Comparison of ENCODE assay signal across 34 cellular contexts in genomic region chr5:65229841-65230240, GRCh38.
"Had no signal": no experiment of that assay in that cellular context is flagged by ENCODE, and none has a peak within 500 bp of the region (broad histone marks: within the 10 kb centered on the region; RNA-seq: fewer than 3 reads in every experiment).

No MANE protein-coding gene starts in this region.

- H3K27ac ChIP-seq: adrenal gland, body of pancreas, brain microvascular endothelial cell, breast epithelium, VCaP had no signal

- ATAC-seq: activated CD8-positive, alpha-beta T cell treated with anti-CD3 and anti-CD28 coated beads for 36 hours; activated naive CD4-positive, alpha-beta T cell treated with anti-CD3 and anti-CD28 coated beads, Interleukin-2, amount 50 U/mL, for 72 hours; activated T-cell treated with anti-CD3 and anti-CD28 coated beads, Interleukin-2, amount 50 U/mL, for 4 hours; activated T-cell treated with anti-CD3 and anti-CD28 coated beads, Interleukin-2, amount 50 U/mL, for 72 hours; activated T-helper 17 cell treated with anti-CD3 and anti-CD28 coated beads, Interleukin-2, amount 50 U/mL, for 72 hours; body of pancreas had no signal

- H3K4me1 ChIP-seq: adrenal gland, body of pancreas, breast epithelium had no signal

- H3K27me3 Mint-ChIP-seq: activated B cell treated with CpG ODN at 0.5 μM for 24 hours; activated CD4-positive, alpha-beta memory T cell treated with anti-CD3 and anti-CD28 coated beads for 36 hours; activated CD4-positive, alpha-beta T cell treated with anti-CD3 and anti-CD28 coated beads, Interleukin-2, amount 10 ng/mL, durations not matched to agents 24 days and 14 days; activated CD8-positive, alpha-beta T cell treated with anti-CD3 and anti-CD28 coated beads for 36 hours; activated naive CD8-positive, alpha-beta T cell treated with anti-CD3 and anti-CD28 coated beads for 36 hours; activated T-helper 17 cell treated with anti-CD3 and anti-CD28 coated beads, Interleukin-2, amount 50 U/mL, for 72 hours had no signal

- H3K9me3 ChIP-seq: body of pancreas had no signal

- H3K36me3 ChIP-seq: adrenal gland, breast epithelium had no signal

- H3K4me3 Mint-ChIP-seq: activated B cell treated with CpG ODN at 0.5 μM for 24 hours; activated CD4-positive, alpha-beta memory T cell treated with anti-CD3 and anti-CD28 coated beads for 36 hours; activated CD4-positive, alpha-beta T cell treated with anti-CD3 and anti-CD28 coated beads, Interleukin-2, amount 10 ng/mL, durations not matched to agents 24 days and 14 days; activated CD8-positive, alpha-beta T cell treated with anti-CD3 and anti-CD28 coated beads for 36 hours; activated naive CD4-positive, alpha-beta T cell treated with anti-CD3 and anti-CD28 coated beads for 36 hours; activated naive CD8-positive, alpha-beta T cell treated with anti-CD3 and anti-CD28 coated beads for 36 hours; activated T-cell treated with anti-CD3 and anti-CD28 coated beads, Interleukin-2, amount 50 U/mL, for 4 hours; activated T-cell treated with anti-CD3 and anti-CD28 coated beads, Interleukin-2, amount 50 U/mL, for 72 hours; activated T-helper 1 cell treated with anti-CD3 and anti-CD28 coated beads, Interleukin-12 subunit alpha, Interleukin-12 subunit beta, Interleukin-2, Interleukin-4 antibody, amounts not matched to agents 30 ng/mL and 10 ng/mL and 1 ng/mL, durations not matched to agents 14 hours and 24 hours and 36 hours; activated T-helper 17 cell treated with anti-CD3 and anti-CD28 coated beads, Interleukin-2, amount 50 U/mL, for 72 hours; T-helper 2 cell treated with Interferon-gamma antibody and Interleukin-4, amounts not matched to agents 5 μg/mL and 100 μg/mL, for 36 hours had no signal

- H3K4me1 Mint-ChIP-seq: activated B cell treated with CpG ODN at 0.5 μM for 24 hours; activated CD4-positive, alpha-beta T cell treated with anti-CD3 and anti-CD28 coated beads, Interleukin-2, amount 10 ng/mL, durations not matched to agents 24 days and 14 days; activated naive CD8-positive, alpha-beta T cell treated with anti-CD3 and anti-CD28 coated beads for 36 hours; activated T-helper 17 cell treated with anti-CD3 and anti-CD28 coated beads, Interleukin-2, amount 50 U/mL, for 72 hours had no signal

- H3K4me3 ChIP-seq: adrenal gland, body of pancreas, breast epithelium had no signal

- H3K27me3 ChIP-seq: adrenal gland, body of pancreas, brain microvascular endothelial cell, breast epithelium had no signal

- H3K27ac Mint-ChIP-seq: activated B cell treated with CpG ODN at 0.5 μM for 24 hours; activated CD4-positive, alpha-beta memory T cell treated with anti-CD3 and anti-CD28 coated beads for 36 hours; activated CD4-positive, alpha-beta T cell treated with anti-CD3 and anti-CD28 coated beads, Interleukin-2, amount 10 ng/mL, durations not matched to agents 24 days and 14 days; activated CD8-positive, alpha-beta T cell treated with anti-CD3 and anti-CD28 coated beads for 36 hours; activated naive CD4-positive, alpha-beta T cell treated with anti-CD3 and anti-CD28 coated beads for 36 hours; activated naive CD4-positive, alpha-beta T cell treated with anti-CD3 and anti-CD28 coated beads, Interleukin-2, amount 50 U/mL, for 72 hours; activated naive CD8-positive, alpha-beta T cell treated with anti-CD3 and anti-CD28 coated beads for 36 hours; activated T-cell treated with anti-CD3 and anti-CD28 coated beads, Interleukin-2, amount 50 U/mL, for 72 hours; activated T-helper 1 cell treated with anti-CD3 and anti-CD28 coated beads, Interleukin-12 subunit alpha, Interleukin-12 subunit beta, Interleukin-2, Interleukin-4 antibody, amounts not matched to agents 30 ng/mL and 10 ng/mL and 1 ng/mL, durations not matched to agents 14 hours and 24 hours and 36 hours; activated T-helper 17 cell treated with anti-CD3 and anti-CD28 coated beads, Interleukin-2, amount 50 U/mL, for 72 hours; T-helper 2 cell treated with Interferon-gamma antibody and Interleukin-4, amounts not matched to agents 5 μg/mL and 100 μg/mL, for 36 hours had no signal

- DNase-seq: activated B cell treated with CpG ODN at 0.5 μM for 24 hours; activated CD4-positive, alpha-beta memory T cell treated with anti-CD3 and anti-CD28 coated beads for 36 hours; activated CD4-positive, alpha-beta T cell treated with anti-CD3 and anti-CD28 coated beads for 4 hours; activated CD4-positive, alpha-beta T cell treated with anti-CD3 and anti-CD28 coated beads, Interleukin-2, amount 10 ng/mL, durations not matched to agents 24 days and 14 days; activated CD4-positive, alpha-beta T cell treated with anti-CD3 and anti-CD28 coated beads, Interleukin-2, amount 50 U/mL, for 1 hour; activated CD4-positive, alpha-beta T cell treated with anti-CD3 and anti-CD28 coated beads, Interleukin-2, amount 50 U/mL, for 4 hours; activated CD4-positive, CD25-positive, alpha-beta regulatory T cell treated with anti-CD3 and anti-CD28 coated beads, Interleukin-2, amount 50 U/mL, for 72 hours; activated CD8-positive, alpha-beta memory T cell treated with anti-CD3 and anti-CD28 coated beads, Interleukin-2, amount 50 U/mL, for 4 hours; activated CD8-positive, alpha-beta T cell treated with anti-CD3 and anti-CD28 coated beads for 36 hours; activated effector memory CD4-positive, alpha-beta T cell treated with anti-CD3 and anti-CD28 coated beads, Interleukin-2, amount 50 U/mL, for 16 hours; activated gamma-delta T cell treated with Interleukin-2 at 50 U/mL for 16 hours; activated naive CD4-positive, alpha-beta T cell; activated naive CD4-positive, alpha-beta T cell treated with anti-CD3 and anti-CD28 coated beads for 36 hours; activated naive CD4-positive, alpha-beta T cell treated with anti-CD3 and anti-CD28 coated beads, Interleukin-2, amount 50 U/mL, for 16 hours; activated naive CD8-positive, alpha-beta T cell treated with anti-CD3 and anti-CD28 coated beads for 36 hours; activated T-cell treated with anti-CD3 and anti-CD28 coated beads for 4 hours; activated T-cell treated with anti-CD3 and anti-CD28 coated beads, Interleukin-2, amount 50 U/mL, for 1 hour; activated T-cell treated with anti-CD3 and anti-CD28 coated beads, Interleukin-2, amount 50 U/mL, for 4 hours; activated T-cell treated with anti-CD3 and anti-CD28 coated beads, Interleukin-2, amount 50 U/mL, for 72 hours; adrenal gland; amniotic stem cell; aorta; body of pancreas; brain microvascular endothelial cell; central memory CD4-positive, alpha-beta T cell; T-helper 2 cell; T-helper 9 cell had no signal

- FAIRE-seq: astrocyte had no signal

- H3K36me3 Mint-ChIP-seq: activated CD4-positive, alpha-beta memory T cell treated with anti-CD3 and anti-CD28 coated beads for 36 hours had no signal
